16 cellular contexts compared by ENCODE assay signal in genomic region chr3:105355355-105356063, GRCh38. TPM values are rescaled to one million over a fixed set of nuclear protein-coding genes. Genes with fewer than 3 reads are reported as not detected.
A peak's percentile ranks its signal among the peaks of the same experiment; 100 is the strongest.
DNase-seq lines count a peak whose midpoint lies in the region; ATAC-seq, FAIRE-seq and TF ChIP-seq lines count a peak whose summit lies in the region.
"Had no signal": no experiment of that assay in that cellular context is flagged by ENCODE, and none has a peak within 500 bp of the region (broad histone marks: within the 10 kb centered on the region; RNA-seq: fewer than 3 reads in every experiment).

No MANE protein-coding gene starts in this region.

- H3K27me3 Mint-ChIP-seq in CD14-positive monocyte (ENCODE audit: low read depth in 3 of 3) (peaks cover 0 to 10% (median 7%) of the 10 kb centered on the region in 3 donors), astrocyte (ENCODE audit: low read depth, unreplicated experiment) (no peaks in the 10 kb centered on the region), nephron (ENCODE audit: low read depth) (peaks cover 6% of the 10 kb centered on the region)

- H2BK120ac ChIP-seq in IMR-90 (ENCODE audit: low read depth, low read length): peak overlapping the region; percentile 97

- H3K36me3 ChIP-seq in IMR-90 (ENCODE audit: control insufficient read depth, insufficient read depth, low read length): no peaks in the 10 kb centered on the region
- no peaks in the 10 kb centered on the region for H3K36me3 ChIP-seq in astrocyte (ENCODE audit: insufficient read depth, low read length)
- H3K36me3 ChIP-seq: esophagus squamous epithelium, spleen had no signal

- H2AFZ ChIP-seq in IMR-90 (replicated peaks; ENCODE audit: low read length, poor library complexity) (peak overlapping the region; percentile 69), astrocyte (ENCODE audit: low read depth, low read length) (no peak overlapping the region)

- FAIRE-seq in astrocyte (lab: Jason Lieb, UNC): peak; percentile 50
- FAIRE-seq: H54 had no signal

- peak overlapping the region in 6 of 7 donors; percentile 5 to 73 (median 51) for H3K27ac Mint-ChIP-seq in CD14-positive monocyte
- peak overlapping the region; percentile 87 for H3K27ac Mint-ChIP-seq in astrocyte (ENCODE audit: unreplicated experiment)
- H3K27ac Mint-ChIP-seq in nephron: peak overlapping the region; percentile 78 to 87 (median 78)
- H3K27ac Mint-ChIP-seq: activated T-cell treated with anti-CD3 and anti-CD28 coated beads, Interleukin-2, amount 50 U/mL, for 24 hours; brain; CD4-positive, CD25-positive, alpha-beta regulatory T cell had no signal

- H3K9me3 Mint-ChIP-seq in CD14-positive monocyte (no peaks in the 10 kb centered on the region), astrocyte (ENCODE audit: unreplicated experiment) (peaks cover 3% of the 10 kb centered on the region), nephron (no peaks in the 10 kb centered on the region)
- H3K9me3 Mint-ChIP-seq: activated T-cell treated with anti-CD3 and anti-CD28 coated beads, Interleukin-2, amount 50 U/mL, for 24 hours; brain had no signal

- H3K4me2 ChIP-seq in IMR-90 (ENCODE audit: low read depth, low read length) (no peak overlapping the region; the same call in 1 of the 2 replicates), astrocyte (ENCODE audit: low read length) (peak overlapping the region; percentile 53)

- no peak overlapping the region for H2AK9ac ChIP-seq in IMR-90 (replicated peaks; ENCODE audit: low read depth, low read length, poor library complexity)

- peak overlapping the region; percentile 53; the same call in 2 of the 3 replicates for H2BK15ac ChIP-seq in IMR-90 (ENCODE audit: low read depth, low read length)

- H3K9ac ChIP-seq in IMR-90 (ENCODE audit: low read depth, low read length) (no peak overlapping the region), astrocyte (ENCODE audit: low read length) (no peak overlapping the region)

- ATAC-seq in IMR-90 (ENCODE audit: low read depth): no peak
- no peak for ATAC-seq in GM18909 (IDR thresholded peaks at IDR 0.05; ENCODE audit: poor library complexity, unreplicated experiment)

- H3K4me3 ChIP-seq in IMR-90 (ENCODE audit: insufficient read depth, low read depth, low read length) (no peak overlapping the region), astrocyte (ENCODE audit: insufficient read depth, low read depth, low read length) (no peak overlapping the region)
- H3K4me3 ChIP-seq: esophagus squamous epithelium, spleen had no signal

- H3K36me3 Mint-ChIP-seq in CD14-positive monocyte (peaks cover 0 to 4% of the 10 kb centered on the region in 2 donors), astrocyte (ENCODE audit: low read depth, unreplicated experiment) (no peaks in the 10 kb centered on the region), nephron (ENCODE audit: low read depth) (no peaks in the 10 kb centered on the region)
- H3K36me3 Mint-ChIP-seq: brain; CD4-positive, CD25-positive, alpha-beta regulatory T cell had no signal

- H3K14ac ChIP-seq in IMR-90 (replicated peaks; ENCODE audit: low read depth, low read length): peak overlapping the region; percentile 55

- H2BK5ac ChIP-seq in IMR-90 (ENCODE audit: low read depth, low read length, poor library complexity, severe bottlenecking): peak overlapping the region; percentile 81

- H2AK5ac ChIP-seq in IMR-90 (ENCODE audit: low read depth, low read length): peak overlapping the region; percentile 75; the same call in 1 of the 2 replicates

- TF ChIP-seq CTCF in CD14-positive monocyte (IDR thresholded peaks at IDR 0.05) (no peak), IMR-90 (conservative IDR thresholded peaks at IDR 0.05; ENCODE audit: low read depth, low read length) (no peak), astrocyte (IDR thresholded peaks at IDR 0.05; ENCODE audit: insufficient read depth, low read depth, low read length) (no peak), nephron (IDR thresholded peaks at IDR 0.05; ENCODE audit: unreplicated experiment in 3 of 3) (no peak)

- DNase-seq in CD14-positive monocyte (ENCODE audit: low spot score): no peak
- DNase-seq in IMR-90: peak; percentile 74
- peak; percentile 51 for DNase-seq in astrocyte (ENCODE audit: low read depth)
- DNase-seq in NCI-H1694 (lab: John Stamatoyannopoulos, UW): no peak
- DNase-seq in 8988T: no peak
- no peak for DNase-seq in HPDE6-E6E7 (ENCODE audit: extremely low spot score)
- DNase-seq: activated T-cell treated with anti-CD3 and anti-CD28 coated beads, Interleukin-2, amount 50 U/mL, for 24 hours; CD4-positive, CD25-positive, alpha-beta regulatory T cell; esophagus squamous epithelium; NCI-H2029 treated with DMSO at 0.1 percent for 48 hours; spleen had no signal

- TF ChIP-seq RAD21 in IMR-90 (IDR thresholded peaks at IDR 0.05; ENCODE audit: low read length): no peak

- intact Hi-C loops in CD14-positive monocyte (cut with micrococcal nuclease): no loop called here
- intact Hi-C loops in IMR-90 (cut with micrococcal nuclease): no loop called here

- peak overlapping the region in 1 of 2 experiments; percentile 71; a peak in 3 of 4 replicates for H4K8ac ChIP-seq in IMR-90 (ENCODE audit: low read depth in 2 of 2, low read length in 2 of 2)

- peaks cover 22% of the 10 kb centered on the region for H3K4me1 ChIP-seq in IMR-90 (ENCODE audit: control insufficient read depth, insufficient read depth, low read length)
- H3K4me1 ChIP-seq in astrocyte (ENCODE audit: insufficient read depth, low read length): peaks cover 41% of the 10 kb centered on the region
- H3K4me1 ChIP-seq: esophagus squamous epithelium had no signal

- CTCF ChIA-PET in IMR-90 (lab: Yijun Ruan, JAX): no interaction called here

- H3K79me2 ChIP-seq in astrocyte (ENCODE audit: insufficient read depth, low read length): no peaks in the 10 kb centered on the region

- H3K27ac ChIP-seq in IMR-90 (ENCODE audit: insufficient read depth, low read length) (no peak overlapping the region), astrocyte (ENCODE audit: low read depth, low read length) (peak overlapping the region; percentile 13)
- H3K27ac ChIP-seq: esophagus squamous epithelium, spleen, VCaP had no signal

- peak overlapping the region; percentile 39; the same call in 1 of the 2 replicates for H3K4ac ChIP-seq in IMR-90 (ENCODE audit: low read depth, low read length)

- peak overlapping the region; percentile 53; the same call in 1 of the 2 replicates for H4K5ac ChIP-seq in IMR-90 (ENCODE audit: low read depth, low read length)

- H3K9me3 ChIP-seq in IMR-90 (ENCODE audit: control insufficient read depth, insufficient read depth, low read length) (no peaks in the 10 kb centered on the region), astrocyte (ENCODE audit: insufficient read depth, low read depth, low read length) (no peaks in the 10 kb centered on the region)
- H3K9me3 ChIP-seq: esophagus squamous epithelium, spleen had no signal

- H3K56ac ChIP-seq in IMR-90 (ENCODE audit: extremely low read depth, insufficient read depth, low read length): no peak overlapping the region

- 20% methylated on average over 1 of the region's 2 CpGs; no CpG with 5 or more reads in 1 of the 2 experiments for WGBS in IMR-90 (ENCODE audit: extremely low coverage in 2 of 2, insufficient read length in 1 of 2), 2 experiments

- TF ChIP-seq POLR2A in IMR-90 (IDR thresholded peaks at IDR 0.05; ENCODE audit: low read depth, low read length): no peak

- peaks cover 16% of the 10 kb centered on the region for H3K9me1 ChIP-seq in IMR-90 (ENCODE audit: insufficient read depth, low read length)

- H3K4me3 Mint-ChIP-seq in CD14-positive monocyte: no peak overlapping the region
- H3K4me3 Mint-ChIP-seq in astrocyte (ENCODE audit: unreplicated experiment): no peak overlapping the region
- peak overlapping the region; percentile 1 to 77 (median 4) for H3K4me3 Mint-ChIP-seq in nephron
- H3K4me3 Mint-ChIP-seq: activated T-cell treated with anti-CD3 and anti-CD28 coated beads, Interleukin-2, amount 50 U/mL, for 24 hours; brain; CD4-positive, CD25-positive, alpha-beta regulatory T cell had no signal

- POLR2A ChIA-PET in IMR-90 (lab: Charles Lee; ENCODE audit: unreplicated experiment): interaction anchor here (0.6 kb wide), 2 partner anchors 11 to 862 kb away, joined by 3 to 5 read pairs; partner anchors contain the start of gene ALCAM

- H3K27me3 ChIP-seq in IMR-90 (ENCODE audit: control insufficient read depth, insufficient read depth, low read length): no peaks in the 10 kb centered on the region
- H3K27me3 ChIP-seq in astrocyte (ENCODE audit: insufficient read depth, low read length): no peaks in the 10 kb centered on the region

- H3K4me1 Mint-ChIP-seq in CD14-positive monocyte: peaks cover 76% of the 10 kb centered on the region
- H3K4me1 Mint-ChIP-seq in astrocyte (ENCODE audit: low read depth, unreplicated experiment): peaks cover 52% of the 10 kb centered on the region
- H3K4me1 Mint-ChIP-seq in nephron: peaks cover 31% of the 10 kb centered on the region

- H3K23ac ChIP-seq in IMR-90 (ENCODE audit: low read depth, low read length): peak overlapping the region; percentile 62

- peak overlapping the region; percentile 20 for H4K91ac ChIP-seq in IMR-90 (ENCODE audit: insufficient read depth, low read depth, low read length)

- H2BK20ac ChIP-seq in IMR-90 (ENCODE audit: low read depth, low read length): peak overlapping the region; percentile 54

- H4K20me1 ChIP-seq in IMR-90 (ENCODE audit: insufficient read depth, low read length): no peaks in the 10 kb centered on the region
- H4K20me1 ChIP-seq in astrocyte (ENCODE audit: insufficient read depth, low read length): no peaks in the 10 kb centered on the region

- BruUV-seq in IMR-90 (replicated peaks; lab: Mats Ljungman, UMichigan): no TSS peak

- H3K79me1 ChIP-seq in IMR-90 (ENCODE audit: low read depth in 1 of 2, low read length in 2 of 2): peaks cover 0 to 27% of the 10 kb centered on the region in 2 experiments; a peak in 2 of 4 replicates

- peak overlapping the region; percentile 56; the same call in 1 of the 2 replicates for H3K18ac ChIP-seq in IMR-90 (ENCODE audit: low read depth, low read length)

- dilution Hi-C loops in IMR-90 (cut with HindIII; ENCODE audit: low sequenced_read_pairs, unreplicated experiment): no loop called here

- in situ Hi-C loops in IMR-90 (cut with MboI; ENCODE audit: low sequenced_read_pairs): loop anchor here (25.0 kb wide), 1 partner anchor 443 kb away; no protein-coding TSS in a partner anchor

TF ChIP-seq in IMR-90, 13 proteins besides CTCF, POLR2A, EP300 and RAD21 (continues in another document):
- TF ChIP-seq RFX5 (IDR thresholded peaks at IDR 0.05; ENCODE audit: low read depth, low read length): no peak
- peak; percentile 49 for TF ChIP-seq RCOR1 (IDR thresholded peaks at IDR 0.05; ENCODE audit: insufficient replicate concordance, low read length)
- TF ChIP-seq CHD1 (IDR thresholded peaks at IDR 0.05; ENCODE audit: low read depth, low read length): no peak
- no peak for TF ChIP-seq CEBPB (IDR thresholded peaks at IDR 0.05; ENCODE audit: low read depth, low read length)
- TF ChIP-seq FOS (IDR thresholded peaks at IDR 0.05; ENCODE audit: low read depth, low read length): peak; percentile 54
- TF ChIP-seq MXI1 (IDR thresholded peaks at IDR 0.05; ENCODE audit: borderline replicate concordance, low read depth, low read length): no peak

RNA-seq across cellular contexts. Expression of gene ALCAM, which starts 11.2 kb away (rescaled TPM):
- 1 to 10 TPM; 7.9 to 8.0 TPM for polyA plus RNA-seq in CD14-positive monocyte
- 400 and 423 TPM in 2 replicates for total RNA-seq in IMR-90 (2012; rRNA removed)
- 105 and 117 TPM in 2 replicates for polyA plus RNA-seq in IMR-90 (2012; rRNA removed)
- 32.8 and 49.6 TPM in 2 replicates for polyA plus RNA-seq in IMR-90 (2012; cell fraction: cytosol; rRNA removed)
- 29.9 and 107 TPM in 2 replicates for polyA plus RNA-seq in IMR-90 (2012; cell fraction: nucleus; rRNA removed; ENCODE audit: low replicate concordance)
- total RNA-seq in astrocyte: 137 and 154 TPM in 2 replicates

Comparison
In these comparisons a context has a peak if more than half of its experiments do, and no peak if none do; other contexts are left out.
1. DNase-seq: peak in IMR-90 (single experiment) and astrocyte (single experiment); none in CD14-positive monocyte (single experiment), NCI-H1694 (single experiment), 8988T (single experiment) and HPDE6-E6E7 (single experiment).
2. H3K4me3 Mint-ChIP-seq: peak in nephron (3 of 3); none in CD14-positive monocyte (0 of 2) and astrocyte (single experiment).
3. Peak in every context shown above with its lines, with median percentiles within 50 percentile points of each other: H3K27ac Mint-ChIP-seq.